11 cellular contexts compared by ENCODE assay signal in genomic region chr6:110329348-110329728, GRCh38. TPM values are rescaled to one million over a fixed set of nuclear protein-coding genes. Genes with fewer than 3 reads are reported as not detected.
DNase-seq lines count a peak whose midpoint lies in the region; ATAC-seq and TF ChIP-seq lines count a peak whose summit lies in the region.
"Had no signal": no experiment of that assay in that cellular context is flagged by ENCODE, and none has a peak within 500 bp of the region (broad histone marks: within the 10 kb centered on the region; RNA-seq: fewer than 3 reads in every experiment).

No MANE protein-coding gene starts in this region.

- no peak for TF ChIP-seq POLR2A in gastroesophageal sphincter (IDR thresholded peaks at IDR 0.05)

- peak overlapping the region; percentile 71 to 89 (median 84) for H3K27ac ChIP-seq in gastroesophageal sphincter

- H3K36me3 ChIP-seq in gastroesophageal sphincter, result no peaks in the 10 kb centered on the region

- peaks cover 48 to 97% (median 54%) of the 10 kb centered on the region in 3 donors for H3K4me1 ChIP-seq in gastroesophageal sphincter

- 0 to 40% methylated on average over 2 to 8 of the region's 8 CpGs for WGBS in gastroesophageal sphincter (ENCODE audit: low coverage in 1 of 2), 2 donors

- peak; percentile 56 for ATAC-seq in gastroesophageal sphincter
- no peak for ATAC-seq in GM21381 (IDR thresholded peaks at IDR 0.05; ENCODE audit: unreplicated experiment)

- no peaks in the 10 kb centered on the region for H3K9me3 ChIP-seq in gastroesophageal sphincter

- H3K4me3 ChIP-seq in AG10803 (ENCODE audit: low read length) (peak overlapping the region; percentile 38), gastroesophageal sphincter (peak overlapping the region; percentile 12 to 40), retinal pigment epithelial cell (ENCODE audit: low read length) (peak overlapping the region; percentile 25)

- no peak for TF ChIP-seq CTCF in AG10803 (conservative IDR thresholded peaks at IDR 0.05; ENCODE audit: low read length)
- no peak for TF ChIP-seq CTCF in gastroesophageal sphincter (IDR thresholded peaks at IDR 0.05)
- no peak for TF ChIP-seq CTCF in retinal pigment epithelial cell (conservative IDR thresholded peaks at IDR 0.05; ENCODE audit: low read depth, low read length)

- no peaks in the 10 kb centered on the region for H3K27me3 ChIP-seq in gastroesophageal sphincter

- TF ChIP-seq EP300 in gastroesophageal sphincter (IDR thresholded peaks at IDR 0.05), result no peak

- peak; percentile 68 for DNase-seq in AG10803 (ENCODE audit: low read depth)
- DNase-seq in SW480 (ENCODE audit: low spot score), result peak; percentile 2
- no peak for DNase-seq in retinal pigment epithelial cell (ENCODE audit: low read depth)
- DNase-seq in SIG-M5 (lab: John Stamatoyannopoulos, UW), result no peak
- DNase-seq in kidney glomerular epithelial cell (lab: John Stamatoyannopoulos, UW), result no peak
- no peak for DNase-seq in LoVo (ENCODE audit: low spot score)
- DNase-seq: NCI-H524 treated with DMSO at 0.1 percent for 48 hours; stimulated activated CD4-positive, alpha-beta T cell treated with anti-CD3 and anti-CD28 coated beads, Interleukin-4, amount 100 ng/mL, for 4 hours had no signal

RNA-seq across cellular contexts. Expression of gene METTL24, which starts 28.8 kb away (rescaled TPM):
- 10 to 100 TPM; 18.6 to 33.6 (median 24.4) TPM for total RNA-seq in gastroesophageal sphincter
- total RNA-seq: glomerular endothelial cell had no signal

Comparison
In these comparisons a context has a peak if more than half of its experiments do, and no peak if none do; other contexts are left out.
1. DNase-seq: peak in AG10803 (single experiment) and SW480 (single experiment); none in retinal pigment epithelial cell (single experiment), SIG-M5 (single experiment), kidney glomerular epithelial cell (single experiment) and LoVo (single experiment).
2. Peak in every context shown above with its lines, with median percentiles within 50 percentile points of each other: H3K4me3 ChIP-seq.